1 cellular context compared by ENCODE assay signal in the genomic region with DNA sequence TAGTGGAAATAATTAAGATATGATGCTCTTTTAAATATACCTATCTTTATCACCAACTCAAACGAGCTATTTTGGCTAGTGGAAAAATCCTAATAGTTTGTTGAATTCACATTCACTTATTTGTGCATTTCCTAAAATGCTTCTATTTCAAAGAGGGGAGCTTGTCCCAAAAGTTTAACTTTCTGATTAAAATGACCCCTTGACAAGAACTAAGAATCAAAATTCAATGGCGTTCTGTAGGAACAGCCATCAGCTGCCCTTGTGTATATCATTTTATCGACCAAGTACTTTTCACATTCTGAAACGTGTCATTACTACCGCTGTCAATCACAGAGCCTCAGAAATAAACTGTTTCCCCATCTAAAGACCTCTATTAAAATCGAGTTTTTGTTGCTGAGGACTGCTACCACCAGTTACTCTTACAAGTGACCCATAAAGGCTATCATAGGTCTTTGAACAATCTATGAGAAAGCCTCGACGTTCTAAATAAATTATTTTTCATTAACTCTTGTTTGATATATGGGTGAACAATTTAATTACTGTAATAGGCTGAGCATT.
TF ChIP-seq lines count a peak whose summit lies in the region.

No MANE protein-coding gene starts in this region.

TF ChIP-seq in SK-N-SH, 30 proteins besides CTCF, POLR2A, EP300 and RAD21 (continued from another document):
- no peak for TF ChIP-seq FOXJ3 (CRISPR knock-in tag; IDR thresholded peaks at IDR 0.05)
TF ChIP-seq in SK-N-SH: peak in this region for 1.
